Comparison of ENCODE assay signal across 8 cellular contexts in the genomic region with DNA sequence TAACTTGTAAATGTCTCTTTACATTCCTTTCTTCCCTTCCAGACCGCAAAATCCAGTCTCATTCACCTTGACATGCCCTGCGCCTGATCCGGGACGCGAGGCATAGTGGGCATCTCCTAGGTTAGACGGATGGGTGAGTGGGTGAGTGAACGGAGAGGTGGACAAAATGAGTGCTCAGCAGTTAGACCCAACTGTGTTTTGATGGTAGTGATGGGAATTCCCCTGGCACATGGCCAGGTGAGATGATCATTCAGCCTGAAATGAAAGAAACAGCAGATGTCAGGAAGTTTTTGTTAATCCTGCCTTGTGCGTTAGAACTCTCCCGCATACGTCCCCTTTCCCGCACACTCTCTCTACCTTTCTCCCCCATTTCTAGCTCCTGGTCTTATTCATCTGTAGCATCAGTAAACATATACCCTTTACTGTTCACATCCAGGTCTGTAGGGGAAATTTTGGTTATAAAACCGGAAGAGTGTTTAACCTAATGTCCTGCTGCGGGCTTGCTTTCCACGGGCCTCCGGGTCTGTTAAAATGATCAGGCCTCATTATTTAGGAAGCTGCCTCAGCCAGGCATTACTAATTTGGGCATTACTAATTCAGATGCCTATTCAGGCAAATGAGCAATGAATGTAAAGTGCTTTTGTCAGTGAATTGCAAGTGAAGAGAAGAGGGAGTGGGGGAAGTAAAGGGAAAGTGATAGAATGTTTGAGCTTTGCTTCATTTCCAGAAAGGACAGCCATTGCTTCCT.
DNase-seq lines count a peak whose midpoint lies in the region; ATAC-seq and FAIRE-seq lines count a peak whose summit lies in the region.

No MANE protein-coding gene starts in this region.

- H3K9me3 Mint-ChIP-seq in activated T-cell treated with anti-CD3 and anti-CD28 coated beads, Interleukin-2, amount 50 U/mL, for 4 hours = peaks cover 4% of the 10 kb centered on the region

- H3K27me3 Mint-ChIP-seq in activated T-cell treated with anti-CD3 and anti-CD28 coated beads, Interleukin-2, amount 50 U/mL, for 4 hours (ENCODE audit: low read depth) = no peaks in the 10 kb centered on the region

- peaks cover 51% of the 10 kb centered on the region for H3K4me1 Mint-ChIP-seq in activated T-cell treated with anti-CD3 and anti-CD28 coated beads, Interleukin-2, amount 50 U/mL, for 4 hours (ENCODE audit: low read depth)

- peak; percentile 73 for FAIRE-seq in islet of Langerhans (lab: Jason Lieb, UNC)

- peak overlapping the region; percentile 67 for H3K4me3 Mint-ChIP-seq in activated T-cell treated with anti-CD3 and anti-CD28 coated beads, Interleukin-2, amount 50 U/mL, for 4 hours

- peak; percentile 66 to 72 for ATAC-seq in activated T-cell treated with anti-CD3 and anti-CD28 coated beads, Interleukin-2, amount 50 U/mL, for 4 hours

- DNase-seq in activated CD4-positive, alpha-beta T cell treated with anti-CD3 and anti-CD28 coated beads for 24 hours (ENCODE audit: low read depth in 2 of 2) = peak; percentile 34 to 41
- no peak for DNase-seq in activated CD4-positive, alpha-beta T cell treated with anti-CD3 and anti-CD28 coated beads for 1 hour
- DNase-seq in M059J (ENCODE audit: low read depth) = peak; percentile 73
- DNase-seq in activated T-cell treated with anti-CD3 and anti-CD28 coated beads, Interleukin-2, amount 50 U/mL, for 4 hours = peak; percentile 50
- peak in 4 of 6 experiments; percentile 3 to 39 (median 10) for DNase-seq in stimulated activated naive CD4-positive, alpha-beta T cell (lab: John Stamatoyannopoulos, UW)
- no peak for DNase-seq in cerebellar cortex (ENCODE audit: low spot score)
- DNase-seq in RKO (ENCODE audit: low spot score) = no peak

- peaks cover 33% of the 10 kb centered on the region for H3K36me3 Mint-ChIP-seq in activated T-cell treated with anti-CD3 and anti-CD28 coated beads, Interleukin-2, amount 50 U/mL, for 4 hours (ENCODE audit: insufficient read depth)

Comparison
In these comparisons a context has a peak if more than half of its experiments do, and no peak if none do; other contexts are left out.
1. DNase-seq: peak in activated CD4-positive, alpha-beta T cell treated with anti-CD3 and anti-CD28 coated beads for 24 hours (2 of 2), M059J (single experiment), activated T-cell treated with anti-CD3 and anti-CD28 coated beads, Interleukin-2, amount 50 U/mL, for 4 hours (single experiment) and stimulated activated naive CD4-positive, alpha-beta T cell (4 of 6); none in activated CD4-positive, alpha-beta T cell treated with anti-CD3 and anti-CD28 coated beads for 1 hour (single experiment), cerebellar cortex (single experiment) and RKO (single experiment).